Comparison of ENCODE assay signal across 9 cellular contexts in the genomic region with DNA sequence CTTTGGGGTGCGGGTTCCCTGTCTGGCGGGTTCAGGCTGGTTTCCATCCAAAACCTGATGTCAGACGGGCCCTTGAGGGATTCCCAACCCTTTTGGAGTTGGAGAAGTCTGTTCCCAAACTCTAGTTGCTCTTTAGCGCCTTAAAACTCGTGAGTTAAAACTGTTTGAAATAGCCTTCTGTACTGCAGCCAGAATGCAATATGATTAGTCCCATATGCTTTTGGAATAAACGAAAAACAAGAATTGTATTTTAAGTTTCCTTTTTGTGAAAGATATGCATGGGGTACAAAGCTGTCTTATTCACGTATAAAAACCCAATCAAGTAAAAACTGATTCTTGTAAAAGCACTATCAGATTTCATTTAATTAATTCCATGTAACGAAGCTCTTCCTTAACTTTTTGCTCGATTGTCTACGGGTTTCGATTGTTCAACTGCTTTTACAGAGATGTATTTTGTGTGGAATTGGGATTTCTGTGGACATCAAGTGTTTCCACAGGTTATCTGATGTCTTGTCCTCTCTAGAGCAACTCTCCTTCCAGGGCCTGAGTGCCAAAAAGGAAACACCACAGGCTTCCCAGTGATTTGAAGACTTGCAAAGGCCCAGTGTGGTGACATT. TPM values are rescaled to one million over a fixed set of nuclear protein-coding genes. Genes with fewer than 3 reads are reported as not detected.
DNase-seq lines count a peak whose midpoint lies in the region; TF ChIP-seq lines count a peak whose summit lies in the region.
"Had no signal": no experiment of that assay in that cellular context is flagged by ENCODE, and none has a peak within 500 bp of the region (broad histone marks: within the 10 kb centered on the region; RNA-seq: fewer than 3 reads in every experiment).

No MANE protein-coding gene starts in this region.

- no peaks in the 10 kb centered on the region for H3K9me3 ChIP-seq in cardiac muscle cell (ENCODE audit: low read depth)
- no peaks in the 10 kb centered on the region for H3K9me3 ChIP-seq in uterus

- peak overlapping the region; percentile 95 for H3K27ac Mint-ChIP-seq in mesothelial cell of epicardium

- H3K4me1 ChIP-seq in cardiac muscle cell (ENCODE audit: low read depth) (no peaks in the 10 kb centered on the region), uterus (no peaks in the 10 kb centered on the region)

- H3K4me3 ChIP-seq in cardiac muscle cell: peak overlapping the region; percentile 56
- peak overlapping the region; percentile 60 to 66 for H3K4me3 ChIP-seq in cardiac fibroblast (replicated peaks in 1 of 2; ENCODE audit: low read depth in 2 of 2, low read length in 2 of 2)
- H3K4me3 ChIP-seq in uterus: peak overlapping the region; percentile 50 to 54

- H3K36me3 Mint-ChIP-seq in mesothelial cell of epicardium: peaks cover 3% of the 10 kb centered on the region

- TF ChIP-seq CTCF in cardiac muscle cell (IDR thresholded peaks at IDR 0.05; ENCODE audit: low read depth, low read length): no peak
- TF ChIP-seq CTCF in cardiac fibroblast (IDR thresholded peaks at IDR 0.05; ENCODE audit: low read depth, low read length): no peak
- TF ChIP-seq CTCF in mesothelial cell of epicardium (IDR thresholded peaks at IDR 0.05; ENCODE audit: unreplicated experiment): no peak
- no peak for TF ChIP-seq CTCF in uterus (IDR thresholded peaks at IDR 0.05)

- H3K27me3 Mint-ChIP-seq in mesothelial cell of epicardium (ENCODE audit: low read depth): no peaks in the 10 kb centered on the region

- H3K36me3 ChIP-seq in cardiac muscle cell (no peaks in the 10 kb centered on the region), uterus (no peaks in the 10 kb centered on the region)

- H3K9me3 Mint-ChIP-seq in mesothelial cell of epicardium: peaks cover 8% of the 10 kb centered on the region

- DNase-seq in cardiac muscle cell (ENCODE audit: low read depth in 1 of 2, low spot score in 1 of 2) (peak in 1 of 2 donors; percentile 22), cardiac septum (ENCODE audit: low spot score) (no peak), cardiac fibroblast (ENCODE audit: low read depth in 2 of 2) (no peak), mesothelial cell of epicardium (ENCODE audit: low spot score in 2 of 2, unreplicated experiment in 2 of 2) (no peak), uterus (no peak), T1000 (lab: John Stamatoyannopoulos, UW) (no peak), hepatic stellate cell (ENCODE audit: low spot score) (no peak), ureter (ENCODE audit: low spot score) (no peak)
- DNase-seq: DMS79 had no signal

- H3K27me3 ChIP-seq in cardiac muscle cell (no peaks in the 10 kb centered on the region), uterus (no peaks in the 10 kb centered on the region)

- TF ChIP-seq POLR2A in uterus (IDR thresholded peaks at IDR 0.05): no peak

- H3K27ac ChIP-seq in cardiac muscle cell: peak overlapping the region; percentile 87
- peak overlapping the region; percentile 83 to 89 for H3K27ac ChIP-seq in uterus

- intact Hi-C loops in cardiac septum (cut with DNase I) (loop anchor here (2.0 to 5.0 kb wide), 2 partner anchors 66 to 101 kb away; no protein-coding TSS in a partner anchor), uterus (cut with DNase I; ENCODE audit: low total_unique reads) (no loop called here)

- H3K4me3 Mint-ChIP-seq in mesothelial cell of epicardium: peak overlapping the region; percentile 68

- peaks cover 33% of the 10 kb centered on the region for H3K4me1 Mint-ChIP-seq in mesothelial cell of epicardium

RNA-seq across cellular contexts. Expression of a gene that starts 49.5 kb away (rescaled TPM):
- total RNA-seq in cardiac muscle cell: 0.14 TPM in 1 of 2 replicates, not detected in the other
- not detected in 2 replicates for polyA plus RNA-seq in cardiac muscle cell
- not detected for total RNA-seq in cardiac septum
- total RNA-seq in mesothelial cell of epicardium: 0.71 to 1.1 TPM (median 0.84 TPM) in 3 replicates
- total RNA-seq in uterus: 1 to 10 TPM in 1 of 4 donors, not detected in 3; 1.2 TPM
- 4.6 TPM for total RNA-seq in ureter
